1 cellular context compared by ENCODE assay signal in the genomic region with DNA sequence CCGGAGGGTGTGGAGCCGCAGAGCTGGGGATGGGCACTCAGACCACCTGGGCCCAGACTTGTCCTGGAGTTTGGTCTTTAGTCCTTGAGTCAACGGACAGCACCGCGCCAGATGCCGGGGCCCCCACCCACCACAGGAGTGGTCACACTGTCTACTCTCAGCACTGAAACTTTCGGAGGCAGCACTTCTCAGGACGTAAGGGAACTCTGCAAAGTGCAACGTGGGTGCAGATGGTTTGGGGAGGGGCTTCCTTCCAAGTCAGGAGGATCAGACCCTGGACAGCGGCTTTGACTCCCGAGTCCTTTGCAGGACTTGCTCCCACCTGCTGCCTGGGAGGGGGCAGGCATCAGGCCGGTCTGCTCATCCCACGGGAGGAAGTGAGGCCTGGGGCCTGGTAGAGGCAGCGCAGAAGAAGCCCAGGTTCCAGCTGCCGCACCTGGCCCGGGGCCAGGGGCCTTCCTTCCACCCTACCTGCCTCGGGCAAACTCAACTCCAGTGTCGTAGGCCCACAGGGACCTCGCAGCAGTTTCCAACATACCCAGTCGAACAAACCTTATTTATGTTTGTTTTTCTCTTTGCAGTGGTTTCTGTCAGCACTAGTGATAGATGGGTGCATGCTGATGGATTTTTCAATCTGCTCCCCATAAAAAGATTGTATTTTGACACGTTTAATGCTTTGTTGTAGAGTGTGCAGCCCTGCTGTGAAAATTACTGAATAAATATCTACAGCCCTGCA.
TF ChIP-seq lines count a peak whose summit lies in the region.

No MANE protein-coding gene starts in this region.

TF ChIP-seq in H1, 55 proteins besides CTCF, POLR2A, EP300 and RAD21 (continued from another document):
- TF ChIP-seq KDM1A (IDR thresholded peaks at IDR 0.05; ENCODE audit: borderline replicate concordance, low read length) (no peak), CBX5 (IDR thresholded peaks at IDR 0.05; ENCODE audit: low read depth, low read length) (no peak), SAP30 (IDR thresholded peaks at IDR 0.05; ENCODE audit: insufficient read depth, insufficient replicate concordance, low read length) (no peak)
